14 cellular contexts compared by ENCODE assay signal in the genomic region with DNA sequence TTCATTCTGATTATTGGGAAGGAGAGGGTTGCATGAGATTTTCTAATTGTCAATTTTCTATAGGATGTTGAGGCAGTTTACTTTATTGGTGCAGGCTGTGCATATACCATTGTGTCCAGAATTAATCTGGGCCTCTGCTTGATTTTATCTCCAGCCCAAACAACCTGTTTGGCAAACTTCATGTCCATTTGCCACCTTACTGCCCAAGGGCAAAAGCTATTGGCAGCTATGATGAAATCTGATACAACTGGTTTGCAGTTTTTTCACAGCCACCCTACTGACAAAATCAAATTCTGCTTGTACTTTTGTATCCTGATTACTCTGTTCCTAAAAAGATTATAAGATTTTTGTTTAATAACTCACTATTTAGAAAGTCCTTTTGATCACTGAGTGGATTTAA.
"Had no signal": no experiment of that assay in that cellular context is flagged by ENCODE, and none has a peak within 500 bp of the region (broad histone marks: within the 10 kb centered on the region; RNA-seq: fewer than 3 reads in every experiment).

No MANE protein-coding gene starts in this region.

- ATAC-seq: lower lobe of right lung, pancreas, right cardiac atrium had no signal

- H3K27ac ChIP-seq: lower lobe of right lung, neural progenitor cell, pancreas, thyroid gland had no signal

- DNase-seq: activated CD4-positive, alpha-beta memory T cell treated with anti-CD3 and anti-CD28 coated beads for 36 hours; activated gamma-delta T cell; activated T-cell treated with anti-CD3 and anti-CD28 coated beads, Interleukin-2, amount 50 U/mL, for 48 hours; amygdala; cerebellar nuclear complex; erythroblast; hippocampal formation; lower lobe of right lung; midbrain; pancreas; right cardiac atrium; small intestine; thyroid gland had no signal
